8 cellular contexts compared by ENCODE assay signal in the genomic region with DNA sequence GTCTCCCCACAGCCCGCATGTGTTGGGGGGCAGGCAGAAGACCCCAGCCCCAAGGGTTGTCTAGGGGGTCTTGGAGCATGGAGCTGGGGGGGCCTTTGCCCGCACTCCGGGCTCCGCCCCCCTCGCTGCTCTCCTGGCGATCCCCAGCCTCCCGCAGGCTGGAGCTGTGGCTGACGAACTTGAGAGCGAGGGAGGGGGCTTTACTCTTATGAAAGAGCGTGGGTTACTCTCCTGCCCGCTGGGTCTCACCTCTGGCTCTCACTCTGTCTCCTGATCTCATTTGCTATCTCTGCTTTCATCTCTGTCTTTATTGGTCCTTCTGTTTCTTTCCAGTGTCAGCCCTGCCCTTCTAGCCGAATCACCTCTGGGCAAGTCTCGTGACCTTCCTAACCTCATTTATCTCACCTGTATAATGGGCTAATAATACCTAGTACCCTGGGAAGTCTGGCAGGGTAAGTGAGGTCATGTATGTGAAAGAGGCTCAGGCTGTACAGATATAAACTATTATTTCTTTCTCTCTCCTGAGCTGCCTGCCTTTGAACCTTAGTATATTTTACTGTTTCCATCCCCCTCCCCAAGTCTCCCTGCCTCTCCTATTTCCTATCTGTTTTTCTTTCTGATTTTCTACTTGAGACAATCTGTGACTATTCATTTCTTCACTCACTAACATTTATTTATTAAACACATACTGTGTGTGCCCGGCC. TPM values are rescaled to one million over a fixed set of nuclear protein-coding genes. Genes with fewer than 3 reads are reported as not detected.
DNase-seq lines count a peak whose midpoint lies in the region; ATAC-seq and TF ChIP-seq lines count a peak whose summit lies in the region.

No MANE protein-coding gene starts in this region.

- peak; percentile 39 for DNase-seq in DMS53 treated with DMSO at 0.1 percent for 48 hours (lab: John Stamatoyannopoulos, UW; ENCODE audit: unreplicated experiment)
- DNase-seq in SK-N-MC (ENCODE audit: low read depth, low spot score) = no peak
- DNase-seq in esophagus muscularis mucosa (ENCODE audit: extremely low spot score) = no peak
- DNase-seq in neural crest cell (ENCODE audit: low read depth, low spot score) = no peak
- DNase-seq in ecto neural progenitor cell (ENCODE audit: low spot score) = no peak
- no peak for DNase-seq in mucosa of gallbladder (ENCODE audit: low spot score)
- no peak for DNase-seq in NK-92 treated with Interleukin-12 subunit alpha and Interleukin-12 subunit beta, amount 100 ng/mL, for 24 hours (lab: John Stamatoyannopoulos, UW)

- peaks cover 11% of the 10 kb centered on the region for H3K27me3 Mint-ChIP-seq in neural crest cell (ENCODE audit: low read depth)

- no peak overlapping the region for H3K27ac ChIP-seq in SK-N-MC
- peak overlapping the region; percentile 69 to 84 (median 80) for H3K27ac ChIP-seq in esophagus muscularis mucosa (replicated peaks in 1 of 4)

- no peaks in the 10 kb centered on the region for H3K9me3 Mint-ChIP-seq in neural crest cell

- intact Hi-C loops in esophagus muscularis mucosa (cut with DNase I) = loop anchor here (5.0 kb wide), 1 partner anchor 102 kb away; a partner anchor contains a TSS

- H3K9me3 ChIP-seq in SK-N-MC (ENCODE audit: low read depth, low read length) = no peaks in the 10 kb centered on the region
- H3K9me3 ChIP-seq in esophagus muscularis mucosa = no peaks in the 10 kb centered on the region

- TF ChIP-seq CTCF in esophagus muscularis mucosa (IDR thresholded peaks at IDR 0.05) = no peak
- no peak for TF ChIP-seq CTCF in neural crest cell (conservative IDR thresholded peaks at IDR 0.05)

- peak overlapping the region; percentile 78 for H3K9ac ChIP-seq in SK-N-MC (ENCODE audit: insufficient read length)

- H3K4me1 ChIP-seq in esophagus muscularis mucosa = peaks cover 37 to 46% (median 42%) of the 10 kb centered on the region in 4 donors

- H3K27me3 ChIP-seq in esophagus muscularis mucosa = peaks cover 0 to 7% (median 0%) of the 10 kb centered on the region in 4 donors

- no peaks in the 10 kb centered on the region for H3K36me3 Mint-ChIP-seq in neural crest cell (ENCODE audit: low read depth)

- peak overlapping the region; percentile 30 for H3K27ac Mint-ChIP-seq in neural crest cell (ENCODE audit: unreplicated experiment)

- peak overlapping the region; percentile 90 for H3K4me3 Mint-ChIP-seq in neural crest cell

- no peak for TF ChIP-seq EP300 in esophagus muscularis mucosa (IDR thresholded peaks at IDR 0.05)

- no peak for TF ChIP-seq POLR2A in esophagus muscularis mucosa (IDR thresholded peaks at IDR 0.05; ENCODE audit: low read depth)

- peak; percentile 14 for ATAC-seq in HG02885 (IDR thresholded peaks at IDR 0.05; ENCODE audit: poor library complexity, unreplicated experiment)

- peaks cover 38% of the 10 kb centered on the region for H3K4me1 Mint-ChIP-seq in neural crest cell

- peak overlapping the region; percentile 95 for H3K4me3 ChIP-seq in SK-N-MC
- peak overlapping the region; percentile 65 to 89 (median 74) for H3K4me3 ChIP-seq in esophagus muscularis mucosa

- H3K36me3 ChIP-seq in SK-N-MC (ENCODE audit: insufficient read depth, low read length) (peaks cover 17% of the 10 kb centered on the region; the same call in 1 of the 2 replicates), esophagus muscularis mucosa (peaks cover 0 to 39% (median 28%) of the 10 kb centered on the region in 4 donors)

- 13% methylated on average over 10 of the region's 14 CpGs for WGBS in esophagus muscularis mucosa

RNA-seq across cellular contexts. Expression of a gene that starts 0.7 kb away (rescaled TPM):
- 1 to 10 TPM in 3 of 4 donors, under 1 TPM in 1; 0.83 to 4.5 (median 3.2) TPM for total RNA-seq in esophagus muscularis mucosa
- 26.4 and 28.5 TPM in 2 replicates for total RNA-seq in neural crest cell
- 12.8 TPM for total RNA-seq in mucosa of gallbladder

RNA-seq across cellular contexts. Expression of a gene that starts 13.1 kb away (rescaled TPM):
- total RNA-seq in esophagus muscularis mucosa = 100 to 1,000 TPM in 2 of 4 donors, 10 to 100 TPM in 2; 61.5 to 142 (median 115) TPM
- total RNA-seq in neural crest cell = 82.2 and 85.1 TPM in 2 replicates
- total RNA-seq in mucosa of gallbladder = 146 TPM

RNA-seq across cellular contexts. Expression of a gene that starts 14.4 kb away (rescaled TPM):
- total RNA-seq in esophagus muscularis mucosa = 1 to 10 TPM in 2 of 4 donors, under 1 TPM in 1, not detected in 1; 0.91 to 1.7 (median 1.7) TPM
- total RNA-seq in neural crest cell = 5.6 and 6.6 TPM in 2 replicates
- 2.7 TPM for total RNA-seq in mucosa of gallbladder

RNA-seq across cellular contexts. Expression of a gene that starts 30.6 kb away (rescaled TPM):
- under 1 TPM in 1 of 4 donors, not detected in 3; 0.42 TPM for total RNA-seq in esophagus muscularis mucosa
- not detected in 2 replicates for total RNA-seq in neural crest cell
- not detected for total RNA-seq in mucosa of gallbladder

RNA-seq across cellular contexts. Expression of a gene that starts 30.7 kb away (rescaled TPM):
- total RNA-seq in esophagus muscularis mucosa (under 1 TPM in 2 of 4 donors, not detected in 2; 0.11 to 0.19 TPM), neural crest cell (1.3 and 3.4 TPM in 2 replicates), mucosa of gallbladder (1.0 TPM)
